ENCODE assay signal across 20 cellular contexts in the genomic region with DNA sequence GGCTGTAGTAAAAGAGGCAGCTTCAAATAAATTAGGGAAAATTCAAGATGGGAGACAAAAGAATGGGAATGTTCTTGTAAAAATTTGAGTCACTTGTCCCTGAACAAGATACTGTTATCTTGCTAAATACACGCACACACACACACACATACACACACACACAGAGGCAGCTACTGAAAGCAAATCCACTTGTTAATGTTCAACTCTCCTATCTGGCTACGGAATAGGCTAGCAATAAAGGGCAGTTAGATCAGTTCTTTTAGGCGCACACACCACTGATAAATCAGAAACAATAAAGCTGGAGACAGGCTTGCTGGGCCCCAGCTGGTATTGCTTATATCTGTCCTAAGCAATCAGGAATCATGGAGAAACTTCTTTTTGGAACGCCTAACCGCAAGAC.
DNase-seq lines count a peak whose midpoint lies in the region; ATAC-seq and TF ChIP-seq lines count a peak whose summit lies in the region.
"Had no signal": no experiment of that assay in that cellular context is flagged by ENCODE, and none has a peak within 500 bp of the region (broad histone marks: within the 10 kb centered on the region; RNA-seq: fewer than 3 reads in every experiment).

No MANE protein-coding gene starts in this region.

- H3K4me3 ChIP-seq in muscle layer of duodenum (ENCODE audit: low read depth in 1 of 2, low read length in 2 of 2) (no peak overlapping the region), ascending aorta (no peak overlapping the region)
- H3K4me3 ChIP-seq: PC-9 had no signal

- intact Hi-C loops in ascending aorta (cut with DNase I) = no loop called here

- no peaks in the 10 kb centered on the region for H3K4me1 ChIP-seq in muscle layer of duodenum (ENCODE audit: control insufficient read depth in 1 of 2, insufficient read depth in 2 of 2, low read length in 2 of 2)
- H3K4me1 ChIP-seq in ascending aorta = no peaks in the 10 kb centered on the region

- no peak for ATAC-seq in HG03045 (IDR thresholded peaks at IDR 0.05; ENCODE audit: unreplicated experiment)
- no peak for ATAC-seq in HG02938 (IDR thresholded peaks at IDR 0.05; ENCODE audit: unreplicated experiment)
- ATAC-seq: SK-N-SH treated with all-trans-retinoic acid at 6 μM for 48 hours had no signal

- no peaks in the 10 kb centered on the region for H3K36me3 ChIP-seq in KOPT-K1 (ENCODE audit: insufficient read depth, low read length)
- H3K36me3 ChIP-seq in muscle layer of duodenum (ENCODE audit: control insufficient read depth in 1 of 2, insufficient read depth in 2 of 2, low read length in 2 of 2) = no peaks in the 10 kb centered on the region
- no peaks in the 10 kb centered on the region for H3K36me3 ChIP-seq in ascending aorta

- H3K27ac ChIP-seq in KOPT-K1 (ENCODE audit: low read depth, low read length, poor library complexity, severe bottlenecking) (peak overlapping the region; percentile 99), muscle layer of duodenum (ENCODE audit: low read length) (peak overlapping the region; percentile 52), ascending aorta (no peak overlapping the region), substantia nigra (ENCODE audit: low read depth, low read length, poor library complexity, severe bottlenecking) (no peak overlapping the region)
- H3K27ac ChIP-seq: KMS-11, PC-9, RWPE1 had no signal

- H3K9me3 ChIP-seq in KOPT-K1 (ENCODE audit: insufficient read depth, low read length, poor library complexity, severe bottlenecking) (peaks cover 7% of the 10 kb centered on the region), muscle layer of duodenum (ENCODE audit: control insufficient read depth in 1 of 2, low read length in 2 of 2) (no peaks in the 10 kb centered on the region), ascending aorta (no peaks in the 10 kb centered on the region)

- DNase-seq in left kidney (ENCODE audit: low read depth, low spot score) (peak; percentile 22), ascending aorta (ENCODE audit: low spot score in 2 of 2) (no peak), substantia nigra (lab: John Stamatoyannopoulos, UW) (no peak)
- DNase-seq: ACHN; CD8-positive, alpha-beta memory T cell; H9; NCI-H1417 treated with DMSO at 0.1 percent for 48 hours; NCI-H187 treated with DMSO at 0.1 percent for 48 hours; NCI-H2227 treated with DMSO at 0.1 percent for 48 hours; NCI-H510A treated with DMSO at 0.1 percent for 48 hours; NCI-H82; PC-9; SIG-M5 had no signal

- no peaks in the 10 kb centered on the region for H3K27me3 ChIP-seq in muscle layer of duodenum (ENCODE audit: low read depth, low read length)
- H3K27me3 ChIP-seq in ascending aorta = no peaks in the 10 kb centered on the region

- no peak for TF ChIP-seq CTCF in ascending aorta (IDR thresholded peaks at IDR 0.05)

Comparison
In these comparisons a context has a peak if more than half of its experiments do, and no peak if none do; other contexts are left out.
1. H3K27ac ChIP-seq: peak in KOPT-K1 (single experiment) and muscle layer of duodenum (single experiment); none in ascending aorta (0 of 2) and substantia nigra (single experiment).